18 cellular contexts compared by ENCODE assay signal in the genomic region with DNA sequence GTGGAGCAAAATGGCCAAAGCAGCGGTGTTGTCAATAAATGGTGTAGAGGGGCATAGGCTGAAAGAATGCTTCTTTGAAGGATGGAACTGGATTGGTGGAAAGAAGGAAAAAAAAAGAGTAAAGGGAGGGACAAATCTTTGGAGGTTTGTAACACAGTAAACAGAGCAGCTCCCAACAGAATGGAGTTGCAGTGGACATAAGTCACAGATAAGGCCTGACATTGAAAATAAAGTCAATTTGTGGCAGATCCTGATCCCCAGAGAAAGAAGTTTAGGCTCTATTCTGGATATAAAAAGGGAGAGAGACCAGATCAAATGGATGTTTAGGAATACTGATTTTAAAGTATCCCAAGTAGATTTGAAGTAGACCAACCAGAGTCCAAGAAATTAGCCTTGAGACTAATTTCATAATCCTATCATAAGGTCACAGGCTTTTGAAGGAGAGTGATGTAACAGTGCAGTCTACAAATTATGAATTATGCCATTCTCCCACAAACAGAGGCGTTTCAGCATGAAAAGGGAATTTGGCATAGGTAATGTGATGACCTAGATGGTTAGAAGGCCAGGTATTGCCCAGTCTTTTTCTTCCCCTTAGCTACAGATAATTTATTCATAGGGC. TPM values are rescaled to one million over a fixed set of nuclear protein-coding genes. Genes with fewer than 3 reads are reported as not detected.
DNase-seq lines count a peak whose midpoint lies in the region; ATAC-seq, FAIRE-seq and TF ChIP-seq lines count a peak whose summit lies in the region.
"Had no signal": no experiment of that assay in that cellular context is flagged by ENCODE, and none has a peak within 500 bp of the region (broad histone marks: within the 10 kb centered on the region; RNA-seq: fewer than 3 reads in every experiment).

No MANE protein-coding gene starts in this region.

- TF ChIP-seq RAD21 in K562 (CRISPR knock-in tag; conservative IDR thresholded peaks at IDR 0.05 in 1 of 2, IDR thresholded peaks at IDR 0.05 in 1 of 2), result no peak
- no peak for TF ChIP-seq RAD21 in HepG2 (CRISPR knock-in tag; IDR thresholded peaks at IDR 0.05)

- BruUV-seq in K562 (replicated peaks; lab: Mats Ljungman, UMichigan) (no TSS peak), HepG2 (replicated peaks; lab: Mats Ljungman, UMichigan) (no TSS peak)

- 0 out of 2 replicates have a peak overlapping the region, but pooled peaks have one; percentile 3 for H2AFZ ChIP-seq in K562 (ENCODE audit: low read depth, low read length)
- H2AFZ ChIP-seq in HepG2 (ENCODE audit: low read length), result no peak overlapping the region
- H2AFZ ChIP-seq: GM23248 had no signal

- FAIRE-seq in K562 (lab: Jason Lieb, UNC) (no peak), HepG2 (lab: Jason Lieb, UNC) (no peak), pancreas (lab: Jason Lieb, UNC) (no peak), kidney (lab: Jason Lieb, UNC) (no peak)
- FAIRE-seq: A204.1, GM12892, GM19239, H54 had no signal

- H3K36me3 ChIP-seq in K562 (ENCODE audit: control insufficient read depth, insufficient read depth, low read length), result no peaks in the 10 kb centered on the region
- peaks cover 2 to 5% of the 10 kb centered on the region in 2 experiments; a peak in 4 of 5 replicates for H3K36me3 ChIP-seq in HepG2 (replicated peaks in 1 of 2; ENCODE audit: control insufficient read depth in 1 of 2, insufficient read depth in 2 of 2, low read length in 2 of 2)
- H3K36me3 ChIP-seq in pancreas, result peaks cover 0 to 10% (median 0%) of the 10 kb centered on the region in 3 donors
- peaks cover 0 to 6% (median 0%) of the 10 kb centered on the region in 5 donors for H3K36me3 ChIP-seq in subcutaneous abdominal adipose tissue (ENCODE audit: control insufficient read depth in 5 of 5, insufficient read depth in 5 of 5, low read length in 5 of 5)
- no peaks in the 10 kb centered on the region for H3K36me3 ChIP-seq in kidney (ENCODE audit: control insufficient read depth in 1 of 2, insufficient read depth in 2 of 2, low read length in 2 of 2)
- H3K36me3 ChIP-seq: BLaER1 had no signal

- WGBS in K562 (ENCODE audit: insufficient coverage, low coverage, missing lambda C conversion rate), result 44% methylated on average over 2 of the region's 2 CpGs
- 90% methylated on average over 2 of the region's 2 CpGs for WGBS in HepG2 (ENCODE audit: low lambda C conversion rate)
- 25 to 48% methylated on average over 2 of the region's 2 CpGs for WGBS in pancreas, 2 donors

- no peaks in the 10 kb centered on the region for H3K79me2 ChIP-seq in K562 (ENCODE audit: control insufficient read depth, insufficient read depth, low read length)
- H3K79me2 ChIP-seq in HepG2 (ENCODE audit: insufficient read depth, low read length), result peaks cover 90% of the 10 kb centered on the region

- H3K4me1 ChIP-seq in K562 (replicated peaks in 1 of 2; ENCODE audit: control insufficient read depth in 2 of 2, insufficient read depth in 2 of 2, low read length in 2 of 2) (no peaks in the 10 kb centered on the region; a peak in 2 of 5 replicates), HepG2 (ENCODE audit: insufficient read depth, low read length) (peaks cover 67% of the 10 kb centered on the region), pancreas (peaks cover 54 to 79% (median 75%) of the 10 kb centered on the region in 3 donors), subcutaneous abdominal adipose tissue (ENCODE audit: control insufficient read depth in 5 of 5, insufficient read depth in 5 of 5, low read length in 5 of 5) (peaks cover 0 to 20% (median 12%) of the 10 kb centered on the region in 5 donors), kidney (ENCODE audit: control insufficient read depth in 1 of 2, insufficient read depth in 1 of 2, low read depth in 1 of 2, low read length in 2 of 2) (peaks cover 4 to 44% of the 10 kb centered on the region in 2 donors)
- H3K4me1 ChIP-seq: BLaER1, Caco-2 had no signal

- H3K4me2 ChIP-seq in K562 (ENCODE audit: insufficient read depth, low read length), result no peak overlapping the region
- no peak overlapping the region for H3K4me2 ChIP-seq in HepG2 (ENCODE audit: low read depth, low read length)
- H3K4me2 ChIP-seq: BLaER1 had no signal

- H4K20me1 ChIP-seq in K562 (replicated peaks; ENCODE audit: control insufficient read depth, insufficient read depth, low read length), result no peaks in the 10 kb centered on the region
- no peaks in the 10 kb centered on the region for H4K20me1 ChIP-seq in HepG2 (ENCODE audit: insufficient read depth, low read length)
- H4K20me1 ChIP-seq: BLaER1 had no signal

- H3K9me1 ChIP-seq in K562 (ENCODE audit: control insufficient read depth, insufficient read depth, low read length), result no peaks in the 10 kb centered on the region

- TF ChIP-seq CTCF in K562 (IDR thresholded peaks at IDR 0.05 in 2 of 3, conservative IDR thresholded peaks at IDR 0.05 in 1 of 3; ENCODE audit: insufficient read depth in 2 of 3, low read depth in 1 of 3, low read length in 3 of 3) (no peak), HepG2 (CRISPR knock-in tag; IDR thresholded peaks at IDR 0.05) (no peak), pancreas (IDR thresholded peaks at IDR 0.05) (no peak), kidney (IDR thresholded peaks at IDR 0.05; ENCODE audit: borderline replicate concordance, extremely low read depth, insufficient read depth) (no peak)

- H3K27me3 ChIP-seq in K562 (ENCODE audit: control insufficient read depth in 2 of 2, insufficient read depth in 2 of 2, low read length in 2 of 2) (no peaks in the 10 kb centered on the region), HepG2 (ENCODE audit: control insufficient read depth in 1 of 2, insufficient read depth in 2 of 2, low read length in 2 of 2) (no peaks in the 10 kb centered on the region), pancreas (no peaks in the 10 kb centered on the region), subcutaneous abdominal adipose tissue (ENCODE audit: control insufficient read depth in 5 of 5, insufficient read depth in 4 of 5, low read length in 5 of 5) (no peaks in the 10 kb centered on the region)
- H3K27me3 ChIP-seq: BLaER1 had no signal

- in situ Hi-C loops in K562 (cut with MboI), result no loop called here
- in situ Hi-C loops in HepG2 (cut with HindIII; ENCODE audit: extremely low pct_ligation_motif_present, low pct_unique_long_range_greater_than_20kb), result no loop called here

- H3K4me3 ChIP-seq in K562 (no peak overlapping the region), HepG2 (replicated peaks in 1 of 3; ENCODE audit: insufficient read depth in 1 of 3, low read depth in 2 of 3, low read length in 3 of 3) (no peak overlapping the region), pancreas (no peak overlapping the region), subcutaneous abdominal adipose tissue (ENCODE audit: low read depth in 1 of 5, low read length in 5 of 5) (no peak overlapping the region), kidney (ENCODE audit: low read length in 2 of 2) (no peak overlapping the region)
- H3K4me3 ChIP-seq: BLaER1, GM23248 had no signal

- DNase-seq in K562 (ENCODE audit: extremely low read depth in 1 of 4, low spot score in 3 of 4) (no peak), HepG2 (ENCODE audit: low spot score) (no peak), pancreas (no peak), GM19240 (ENCODE audit: insufficient read length, low spot score) (no peak), kidney (no peak)
- DNase-seq: Caco-2; CD8-positive, alpha-beta memory T cell; DND-41; GDM1; GM23248 had no signal

- H3K9me3 ChIP-seq in K562 (replicated peaks; ENCODE audit: control insufficient read depth, insufficient read depth, low read depth, low read length) (no peaks in the 10 kb centered on the region), HepG2 (ENCODE audit: low read length) (no peaks in the 10 kb centered on the region), pancreas (no peaks in the 10 kb centered on the region), subcutaneous abdominal adipose tissue (ENCODE audit: control insufficient read depth in 5 of 5, low read length in 5 of 5) (no peaks in the 10 kb centered on the region), kidney (ENCODE audit: control insufficient read depth in 1 of 2, low read length in 2 of 2) (no peaks in the 10 kb centered on the region)
- H3K9me3 ChIP-seq: BLaER1, Caco-2 had no signal

- H3K27ac ChIP-seq in K562 (ENCODE audit: extremely low read depth, low read depth, low read length) (no peak overlapping the region), HepG2 (ENCODE audit: extremely low read length, insufficient read depth, low read length) (no peak overlapping the region), pancreas (peak overlapping the region in 2 of 4 donors; percentile 39 to 91), subcutaneous abdominal adipose tissue (ENCODE audit: low read depth, low read length) (peak overlapping the region; percentile 24), kidney (ENCODE audit: low read depth in 2 of 2, low read length in 2 of 2) (no peak overlapping the region)
- H3K27ac ChIP-seq: BLaER1, GM23248 had no signal

- H3K9ac ChIP-seq in K562 (ENCODE audit: insufficient read depth in 1 of 2, low read depth in 2 of 2, low read length in 2 of 2), result no peak overlapping the region
- no peak overlapping the region for H3K9ac ChIP-seq in HepG2 (ENCODE audit: insufficient read depth, low read depth, low read length)
- H3K9ac ChIP-seq in subcutaneous abdominal adipose tissue (ENCODE audit: low read length in 5 of 5), result no peak overlapping the region
- no peak overlapping the region for H3K9ac ChIP-seq in kidney (ENCODE audit: low read length in 2 of 2)
- H3K9ac ChIP-seq: BLaER1, GM23248 had no signal

- POLR2A ChIA-PET in K562 (lab: Yijun Ruan, JAX) (no interaction called here), HepG2 (lab: Yijun Ruan, JAX) (no interaction called here)

- intact Hi-C loops in K562 (cut with micrococcal nuclease) (no loop called here), HepG2 (cut with micrococcal nuclease; ENCODE audit: unreplicated experiment) (loop anchor here (2.0 kb wide), 1 partner anchor 17 kb away; no protein-coding TSS in a partner anchor), pancreas (cut with DNase I) (no loop called here), kidney (cut with DNase I) (no loop called here)

- TF ChIP-seq EP300 in K562 (IDR thresholded peaks at IDR 0.05; ENCODE audit: low read length) (no peak), HepG2 (IDR thresholded peaks at IDR 0.05; ENCODE audit: low read depth in 2 of 2, low read length in 2 of 2) (no peak), HepG2 (CRISPR knock-in tag; IDR thresholded peaks at IDR 0.05; ENCODE audit: borderline replicate concordance) (no peak)

- CTCF ChIA-PET in K562 (lab: Yijun Ruan, JAX; ENCODE audit: low intra/inter-chr PET ratio) (no interaction called here), HepG2 (lab: Yijun Ruan, JAX; ENCODE audit: low intra/inter-chr PET ratio, low total read pairs) (no interaction called here)

- ATAC-seq in K562 (no peak), HepG2 (no peak), pancreas (peak; percentile 11 to 52 (median 33)), GM18519 (IDR thresholded peaks at IDR 0.05; ENCODE audit: low FRiP score, unreplicated experiment) (no peak)
- ATAC-seq: HCT116 had no signal

- TF ChIP-seq POLR2A in K562 (conservative IDR thresholded peaks at IDR 0.05), result no peak
- no peak for TF ChIP-seq POLR2A in HepG2 (IDR thresholded peaks at IDR 0.05; ENCODE audit: insufficient read depth in 1 of 2, low read depth in 2 of 2, low read length in 2 of 2)

RNA-seq across cellular contexts. Expression of a gene that starts 8.9 kb away (rescaled TPM):
- total RNA-seq in K562 (2011; cell fraction: chromatin; rRNA removed; ENCODE audit: low replicate concordance), result 1.6 and 2.2 TPM in 2 replicates
- total RNA-seq in K562 (2011; cell fraction: nucleolus; rRNA removed), result 0.26 and 1.2 TPM in 2 replicates
- 1.2 and 1.5 TPM in 2 replicates for total RNA-seq in K562 (2011; cell fraction: nucleoplasm; rRNA removed)
- 19.8 and 21.0 TPM in 2 replicates for total RNA-seq in K562 (2014; rRNA removed)
- total RNA-seq in K562 (2014; rRNA removed; fragmentation: Illumina TruSeq; extraction: Trizol), result 32.8 and 38.5 TPM in 2 replicates
- total RNA-seq in K562 (2015; rRNA removed; fragmentation: Illumina TruSeq; extraction: Trizol), result 81.2 and 86.3 TPM in 2 replicates
- 24.4 and 27.0 TPM in 2 replicates for total RNA-seq in K562 (2021)
- 1.3 and 1.8 TPM in 2 replicates for polyA plus RNA-seq in K562 (2011; rRNA removed)
- polyA plus RNA-seq in K562 (2011; cell fraction: cytosol; rRNA removed), result 0.55 and 0.75 TPM in 2 replicates
- polyA plus RNA-seq in K562 (2011; cell fraction: nucleus; rRNA removed), result 0.41 TPM in 2 replicates
- polyA plus RNA-seq in K562 (2012), result 65.5 and 67.1 TPM in 2 replicates
- 26.3 and 29.3 TPM in 2 replicates for polyA plus RNA-seq in K562 (2014; fragmentation: Illumina TruSeq; extraction: Trizol)
- 10 to 100 TPM; 24.4 to 33.0 TPM for polyA plus RNA-seq in K562 (2014; fragmentation: Nextera tagmentation; extraction: Ambion mirVana)
- 20.9 and 21.9 TPM in 2 replicates for polyA plus RNA-seq in K562 (2014; rRNA removed)
- polyA minus RNA-seq in K562 (2011; rRNA and poly(A)+ RNA removed), result 3.0 and 5.7 TPM in 2 replicates
- polyA minus RNA-seq in K562 (2011; cell fraction: cytosol; rRNA and poly(A)+ RNA removed), result 0.86 TPM in 1 of 2 replicates, not detected in the other
- polyA minus RNA-seq in K562 (2011; cell fraction: nucleus; rRNA and poly(A)+ RNA removed), result 0.13 and 0.78 TPM in 2 replicates
- total RNA-seq in HepG2 (2016; rRNA removed; fragmentation: Illumina TruSeq; extraction: Trizol), result 439 and 686 TPM in 2 replicates
- 23.4 and 28.1 TPM in 2 replicates for total RNA-seq in HepG2 (2016; cell fraction: cytosol; rRNA removed; fragmentation: Illumina TruSeq; extraction: Trizol; ENCODE audit: low read depth)
- 431 and 688 TPM in 2 replicates for total RNA-seq in HepG2 (2016; cell fraction: insoluble cytoplasmic fraction; rRNA removed; fragmentation: Illumina TruSeq; extraction: Trizol)
- total RNA-seq in HepG2 (2016; cell fraction: membrane; rRNA removed; fragmentation: Illumina TruSeq; extraction: Trizol), result 55.9 and 65.7 TPM in 2 replicates
- 230 and 235 TPM in 2 replicates for total RNA-seq in HepG2 (2016; cell fraction: nucleus; rRNA removed; fragmentation: Illumina TruSeq; extraction: Trizol)
- polyA plus RNA-seq in HepG2 (2011; rRNA removed), result 50.0 and 88.2 TPM in 2 replicates
- polyA plus RNA-seq in HepG2 (2011; cell fraction: cytosol; rRNA removed), result 43.0 and 53.0 TPM in 2 replicates
- 15.1 and 17.0 TPM in 2 replicates for polyA plus RNA-seq in HepG2 (2011; cell fraction: nucleus; rRNA removed)
- 160 and 206 TPM in 2 replicates for polyA plus RNA-seq in HepG2 (2012)
- 21.3 and 24.3 TPM in 2 replicates for polyA plus RNA-seq in HepG2 (2016; cell fraction: cytosol; fragmentation: Illumina TruSeq; extraction: Trizol; ENCODE audit: low read depth)
- 619 and 655 TPM in 2 replicates for polyA plus RNA-seq in HepG2 (2016; cell fraction: insoluble cytoplasmic fraction; fragmentation: Illumina TruSeq; extraction: Trizol; ENCODE audit: low read depth)
- 40.3 and 48.6 TPM in 2 replicates for polyA plus RNA-seq in HepG2 (2016; cell fraction: membrane; fragmentation: Illumina TruSeq; extraction: Trizol; ENCODE audit: low read depth)
- 212 and 215 TPM in 2 replicates for polyA plus RNA-seq in HepG2 (2016; cell fraction: nucleus; fragmentation: Illumina TruSeq; extraction: Trizol; ENCODE audit: insufficient read depth, low read depth)
- 40.3 TPM in 1 of 2 replicates, not detected in the other for polyA minus RNA-seq in HepG2 (2011; rRNA and poly(A)+ RNA removed; ENCODE audit: low replicate concordance)
- 50.9 and 76.9 TPM in 2 replicates for polyA minus RNA-seq in HepG2 (2011; cell fraction: cytosol; rRNA and poly(A)+ RNA removed)
- 88.4 and 90.4 TPM in 2 replicates for polyA minus RNA-seq in HepG2 (2011; cell fraction: nucleus; rRNA and poly(A)+ RNA removed)
- total RNA-seq in pancreas, result 100 to 1,000 TPM; 141 to 259 (median 176) TPM
- polyA plus RNA-seq in pancreas, result 100 to 1,000 TPM; 162 to 275 TPM
- 191 TPM for total RNA-seq in kidney
- 295 TPM for polyA plus RNA-seq in kidney (ENCODE audit: insufficient read depth, low read depth, low replicate concordance)
- total RNA-seq: GM23248 had no signal
- polyA plus RNA-seq: CD8-positive, alpha-beta memory T cell; GM23248 had no signal

Comparison
In these comparisons a context has a peak if more than half of its experiments do, and no peak if none do; other contexts are left out.
1. ATAC-seq: peak in pancreas (4 of 4); none in K562 (single experiment), HepG2 (single experiment) and GM18519 (single experiment).